In genomic region chr19:44653977-44654784, GRCh38 we compare ENCODE assay signal across 1 cellular context.
TF ChIP-seq lines count a peak whose summit lies in the region.

No MANE protein-coding gene starts in this region.

TF ChIP-seq in endothelial cell of umbilical vein, 7 proteins besides CTCF, POLR2A, EP300 and RAD21:
- TF ChIP-seq EZH2 (IDR thresholded peaks at IDR 0.05; ENCODE audit: borderline replicate concordance, low read depth, low read length, severe bottlenecking) (no peak), GATA2 (IDR thresholded peaks at IDR 0.05; ENCODE audit: insufficient read depth, insufficient read length, low read depth, low read length) (no peak), MYC (IDR thresholded peaks at IDR 0.05; ENCODE audit: low read depth, low read length) (no peak), MAX (IDR thresholded peaks at IDR 0.05; ENCODE audit: insufficient read depth, insufficient read length) (no peak), POLR2AphosphoS5 (IDR thresholded peaks at IDR 0.05; ENCODE audit: insufficient read depth, low read depth, low read length) (no peak), JUN (IDR thresholded peaks at IDR 0.05; ENCODE audit: borderline replicate concordance, insufficient read depth, insufficient read length, low read depth) (no peak), FOS (IDR thresholded peaks at IDR 0.05; ENCODE audit: borderline replicate concordance, insufficient read depth, low read length) (no peak)
